ENCODE assay signal across 13 cellular contexts in the genomic region with DNA sequence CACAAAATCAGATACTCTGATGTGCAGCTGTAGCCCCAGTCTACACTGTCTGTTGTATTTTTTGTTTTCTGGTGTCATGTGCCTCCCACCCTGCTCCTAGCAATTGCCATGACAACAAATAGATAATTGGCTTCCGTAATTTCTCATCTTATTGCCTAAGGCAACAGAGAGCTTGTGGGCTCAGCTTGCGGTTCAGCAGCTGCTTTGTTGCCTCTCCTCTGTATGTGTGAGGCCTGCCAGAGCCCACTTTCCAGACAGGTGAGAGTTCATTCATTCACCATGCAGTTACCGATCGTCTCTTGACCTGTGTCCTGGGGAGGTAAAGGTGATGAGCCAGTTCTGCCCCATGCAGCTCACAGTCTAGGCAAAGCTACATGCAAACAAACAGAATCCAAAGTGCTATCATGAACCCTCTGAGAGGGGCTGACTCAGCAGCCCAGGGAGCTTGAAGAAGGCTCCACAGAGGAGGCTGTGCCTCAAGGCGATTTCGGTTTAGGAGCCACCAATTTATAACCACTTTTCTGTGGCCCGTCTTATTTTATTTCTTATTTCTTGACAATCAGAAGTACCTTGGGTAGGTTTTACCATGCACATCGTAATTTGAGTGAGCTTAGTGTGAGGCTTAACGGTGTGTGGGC. TPM values are rescaled to one million over a fixed set of nuclear protein-coding genes. Genes with fewer than 3 reads are reported as not detected.
A peak's percentile ranks its signal among the peaks of the same experiment; 100 is the strongest.
DNase-seq lines count a peak whose midpoint lies in the region; ATAC-seq and TF ChIP-seq lines count a peak whose summit lies in the region.
"Had no signal": no experiment of that assay in that cellular context is flagged by ENCODE, and none has a peak within 500 bp of the region (broad histone marks: within the 10 kb centered on the region; RNA-seq: fewer than 3 reads in every experiment).

No MANE protein-coding gene starts in this region.

- H3K27ac ChIP-seq in right cardiac atrium (ENCODE audit: low read length) = no peak overlapping the region
- H3K27ac ChIP-seq: gastrocnemius medialis had no signal

- intact Hi-C loops in activated T-helper 1 cell treated with anti-CD3 and anti-CD28 coated beads, Interleukin-12 subunit alpha, Interleukin-12 subunit beta, Interleukin-2, Interleukin-4 antibody, amounts not matched to agents 30 ng/mL and 10 ng/mL and 1 ng/mL, durations not matched to agents 14 hours and 24 hours and 36 hours (cut with micrococcal nuclease) = loop anchor here (2.0 kb wide), 1 partner anchor 69 kb away; a partner anchor contains a TSS
- intact Hi-C loops in right cardiac atrium (cut with DNase I) = no loop called here

- peaks cover 5% of the 10 kb centered on the region for H3K4me1 ChIP-seq in right cardiac atrium (ENCODE audit: control insufficient read depth, insufficient read depth, low read length)

- no peaks in the 10 kb centered on the region for H3K9me3 Mint-ChIP-seq in activated T-cell treated with anti-CD3 and anti-CD28 coated beads, Interleukin-2, amount 50 U/mL, for 24 hours
- no peaks in the 10 kb centered on the region for H3K9me3 Mint-ChIP-seq in activated T-helper 1 cell treated with anti-CD3 and anti-CD28 coated beads, Interleukin-12 subunit alpha, Interleukin-12 subunit beta, Interleukin-2, Interleukin-4 antibody, amounts not matched to agents 30 ng/mL and 10 ng/mL and 1 ng/mL, durations not matched to agents 14 hours and 24 hours and 36 hours
- no peaks in the 10 kb centered on the region for H3K9me3 Mint-ChIP-seq in stimulated activated effector memory CD8-positive, alpha-beta T cell treated with anti-CD3 and anti-CD28 coated beads, Interleukin-12 subunit alpha, Interleukin-12 subunit beta, amount 100 ng/mL, for 72 hours
- H3K9me3 Mint-ChIP-seq in HFFc6 = no peaks in the 10 kb centered on the region
- H3K9me3 Mint-ChIP-seq: IgD-negative memory B cell had no signal

- H3K4me3 ChIP-seq in right cardiac atrium (ENCODE audit: low read length) = no peak overlapping the region
- H3K4me3 ChIP-seq: gastrocnemius medialis had no signal

- H3K27me3 ChIP-seq in right cardiac atrium (ENCODE audit: control insufficient read depth, insufficient read depth) = no peaks in the 10 kb centered on the region
- H3K27me3 ChIP-seq: gastrocnemius medialis had no signal

- peaks cover 87% of the 10 kb centered on the region for H3K36me3 Mint-ChIP-seq in activated T-cell treated with anti-CD3 and anti-CD28 coated beads, Interleukin-2, amount 50 U/mL, for 24 hours (ENCODE audit: low read depth)
- H3K36me3 Mint-ChIP-seq in activated T-helper 1 cell treated with anti-CD3 and anti-CD28 coated beads, Interleukin-12 subunit alpha, Interleukin-12 subunit beta, Interleukin-2, Interleukin-4 antibody, amounts not matched to agents 30 ng/mL and 10 ng/mL and 1 ng/mL, durations not matched to agents 14 hours and 24 hours and 36 hours (ENCODE audit: low read depth) = peaks cover 51% of the 10 kb centered on the region
- H3K36me3 Mint-ChIP-seq in stimulated activated effector memory CD8-positive, alpha-beta T cell treated with anti-CD3 and anti-CD28 coated beads, Interleukin-12 subunit alpha, Interleukin-12 subunit beta, amount 100 ng/mL, for 72 hours = peaks cover 100% of the 10 kb centered on the region
- peaks cover 5% of the 10 kb centered on the region; the same call in 1 of the 2 replicates for H3K36me3 Mint-ChIP-seq in HFFc6 (ENCODE audit: low read depth)

- no peak overlapping the region for H3K4me3 Mint-ChIP-seq in activated T-cell treated with anti-CD3 and anti-CD28 coated beads, Interleukin-2, amount 50 U/mL, for 24 hours
- H3K4me3 Mint-ChIP-seq in activated T-helper 1 cell treated with anti-CD3 and anti-CD28 coated beads, Interleukin-12 subunit alpha, Interleukin-12 subunit beta, Interleukin-2, Interleukin-4 antibody, amounts not matched to agents 30 ng/mL and 10 ng/mL and 1 ng/mL, durations not matched to agents 14 hours and 24 hours and 36 hours = no peak overlapping the region
- H3K4me3 Mint-ChIP-seq in stimulated activated effector memory CD8-positive, alpha-beta T cell treated with anti-CD3 and anti-CD28 coated beads, Interleukin-12 subunit alpha, Interleukin-12 subunit beta, amount 100 ng/mL, for 72 hours = no peak overlapping the region
- H3K4me3 Mint-ChIP-seq in HFFc6 = no peak overlapping the region
- H3K4me3 Mint-ChIP-seq: IgD-negative memory B cell had no signal

- H3K4me1 Mint-ChIP-seq in activated T-cell treated with anti-CD3 and anti-CD28 coated beads, Interleukin-2, amount 50 U/mL, for 24 hours (ENCODE audit: low read depth) = peaks cover 45% of the 10 kb centered on the region
- H3K4me1 Mint-ChIP-seq in activated T-helper 1 cell treated with anti-CD3 and anti-CD28 coated beads, Interleukin-12 subunit alpha, Interleukin-12 subunit beta, Interleukin-2, Interleukin-4 antibody, amounts not matched to agents 30 ng/mL and 10 ng/mL and 1 ng/mL, durations not matched to agents 14 hours and 24 hours and 36 hours (ENCODE audit: low read depth) = peaks cover 34% of the 10 kb centered on the region
- H3K4me1 Mint-ChIP-seq in stimulated activated effector memory CD8-positive, alpha-beta T cell treated with anti-CD3 and anti-CD28 coated beads, Interleukin-12 subunit alpha, Interleukin-12 subunit beta, amount 100 ng/mL, for 72 hours = peaks cover 51% of the 10 kb centered on the region
- peaks cover 22% of the 10 kb centered on the region for H3K4me1 Mint-ChIP-seq in HFFc6 (ENCODE audit: low read depth)

- no peaks in the 10 kb centered on the region for H3K9me3 ChIP-seq in right cardiac atrium (ENCODE audit: control insufficient read depth, low read length)
- H3K9me3 ChIP-seq: gastrocnemius medialis had no signal

- ATAC-seq in stimulated activated effector memory CD8-positive, alpha-beta T cell treated with anti-CD3 and anti-CD28 coated beads, Interleukin-12 subunit alpha, Interleukin-12 subunit beta, amount 100 ng/mL, for 72 hours = no peak
- no peak for ATAC-seq in right cardiac atrium
- ATAC-seq: activated CD4-positive, CD25-positive, alpha-beta regulatory T cell treated with anti-CD3 and anti-CD28 coated beads, Interleukin-2, amount 50 U/mL, for 24 hours; gastrocnemius medialis; left cardiac atrium had no signal

- 91% methylated on average over 9 of the region's 9 CpGs for whole genome bisulfite sequencing in right cardiac atrium

- no peak for TF ChIP-seq CTCF in HFFc6 (IDR thresholded peaks at IDR 0.05)

- H3K27me3 Mint-ChIP-seq in activated T-cell treated with anti-CD3 and anti-CD28 coated beads, Interleukin-2, amount 50 U/mL, for 24 hours = no peaks in the 10 kb centered on the region
- no peaks in the 10 kb centered on the region for H3K27me3 Mint-ChIP-seq in activated T-helper 1 cell treated with anti-CD3 and anti-CD28 coated beads, Interleukin-12 subunit alpha, Interleukin-12 subunit beta, Interleukin-2, Interleukin-4 antibody, amounts not matched to agents 30 ng/mL and 10 ng/mL and 1 ng/mL, durations not matched to agents 14 hours and 24 hours and 36 hours (ENCODE audit: insufficient read depth)
- H3K27me3 Mint-ChIP-seq in HFFc6 (ENCODE audit: insufficient read depth) = no peaks in the 10 kb centered on the region; the same call in 1 of the 2 replicates
- H3K27me3 Mint-ChIP-seq: IgD-negative memory B cell had no signal

- no peak for DNase-seq in activated T-cell treated with anti-CD3 and anti-CD28 coated beads, Interleukin-2, amount 50 U/mL, for 24 hours
- DNase-seq in activated T-cell treated with anti-CD3 and anti-CD28 coated beads, Interleukin-2, amount 50 U/mL, for 1 hour = no peak
- DNase-seq in NCI-H2171 treated with DMSO at 0.1 percent for 48 hours (lab: John Stamatoyannopoulos, UW) (peak; percentile 38), HFFc6 (no peak), right cardiac atrium (no peak)
- no peak for DNase-seq in activated T-helper 1 cell treated with anti-CD3 and anti-CD28 coated beads, Interleukin-12 subunit alpha, Interleukin-12 subunit beta, Interleukin-2, Interleukin-4 antibody, amounts not matched to agents 30 ng/mL and 10 ng/mL and 1 ng/mL, durations not matched to agents 14 hours and 24 hours and 36 hours (ENCODE audit: low spot score)
- no peak for DNase-seq in stimulated activated effector memory CD8-positive, alpha-beta T cell treated with anti-CD3 and anti-CD28 coated beads, Interleukin-12 subunit alpha, Interleukin-12 subunit beta, amount 100 ng/mL, for 72 hours (ENCODE audit: low spot score in 2 of 2)
- DNase-seq in activated effector memory CD4-positive, alpha-beta T cell treated with anti-CD3 and anti-CD28 coated beads, Interleukin-2, amount 50 U/mL, for 16 hours = no peak
- DNase-seq: gastrocnemius medialis, left cardiac atrium, occipital lobe had no signal

- peak overlapping the region; percentile 71 for H3K27ac Mint-ChIP-seq in activated T-cell treated with anti-CD3 and anti-CD28 coated beads, Interleukin-2, amount 50 U/mL, for 24 hours
- peak overlapping the region; percentile 58 for H3K27ac Mint-ChIP-seq in activated T-helper 1 cell treated with anti-CD3 and anti-CD28 coated beads, Interleukin-12 subunit alpha, Interleukin-12 subunit beta, Interleukin-2, Interleukin-4 antibody, amounts not matched to agents 30 ng/mL and 10 ng/mL and 1 ng/mL, durations not matched to agents 14 hours and 24 hours and 36 hours
- H3K27ac Mint-ChIP-seq in stimulated activated effector memory CD8-positive, alpha-beta T cell treated with anti-CD3 and anti-CD28 coated beads, Interleukin-12 subunit alpha, Interleukin-12 subunit beta, amount 100 ng/mL, for 72 hours = peak overlapping the region; percentile 76
- no peak overlapping the region for H3K27ac Mint-ChIP-seq in HFFc6

RNA-seq across cellular contexts. Expression of a gene that starts 12.0 kb away (rescaled TPM):
- total RNA-seq in activated T-helper 1 cell treated with anti-CD3 and anti-CD28 coated beads, Interleukin-12 subunit alpha, Interleukin-12 subunit beta, Interleukin-2, Interleukin-4 antibody, amounts not matched to agents 30 ng/mL and 10 ng/mL and 1 ng/mL, durations not matched to agents 14 hours and 24 hours and 36 hours = 56.6 and 66.2 TPM in 2 replicates
- 10 to 100 TPM; 27.4 to 37.5 (median 35.0) TPM for total RNA-seq in HFFc6 (2021; fragmentation: NEBNext Ultra II Directional; extraction: Animal tissue kit (Norgen Biotek cat#: 25700))
- total RNA-seq in right cardiac atrium = 10 to 100 TPM; 61.0 to 67.5 (median 62.9) TPM
- polyA plus RNA-seq in right cardiac atrium = 40.1 TPM
